Comparison of ENCODE assay signal across 3 cellular contexts in the genomic region with DNA sequence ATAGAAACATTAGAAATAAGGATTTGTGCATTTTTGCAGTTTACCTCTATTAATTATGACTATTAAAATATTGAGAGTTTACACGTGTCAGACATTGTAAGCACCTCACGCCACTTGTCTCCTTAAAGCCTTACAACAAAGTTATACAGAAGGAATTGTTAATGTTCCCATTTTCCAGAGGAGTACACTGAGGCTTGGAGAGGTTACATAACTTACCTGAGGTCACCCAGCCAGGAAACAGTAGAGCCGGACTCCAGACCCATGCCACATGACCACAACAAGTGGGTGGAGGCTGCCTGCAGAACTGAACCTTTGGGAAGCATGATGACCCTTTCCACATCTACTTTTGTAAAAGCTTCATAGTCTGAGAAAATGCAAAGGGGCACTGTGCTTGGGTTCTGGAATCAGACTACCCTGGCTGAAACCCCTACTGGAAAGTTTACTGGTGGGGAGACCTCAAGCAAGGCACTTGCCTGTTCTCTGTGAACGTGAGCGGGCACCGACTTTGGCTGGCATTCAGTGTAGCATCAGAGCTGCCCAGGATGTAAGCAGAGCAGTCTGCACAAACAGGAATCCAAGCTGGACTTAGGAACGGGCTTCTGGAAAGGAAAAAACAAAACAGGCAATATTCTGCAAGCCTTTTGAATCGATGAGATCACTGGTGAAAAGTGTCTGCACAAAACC.
TF ChIP-seq lines count a peak whose summit lies in the region.

No MANE protein-coding gene starts in this region.

TF ChIP-seq in A549, 52 proteins besides CTCF, POLR2A, EP300 and RAD21:
- TF ChIP-seq, protein P1, sequence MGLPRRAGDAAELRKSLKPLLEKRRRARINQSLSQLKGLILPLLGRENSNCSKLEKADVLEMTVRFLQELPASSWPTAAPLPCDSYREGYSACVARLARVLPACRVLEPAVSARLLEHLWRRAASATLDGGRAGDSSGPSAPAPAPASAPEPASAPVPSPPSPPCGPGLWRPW (IDR thresholded peaks at IDR 0.05): no peak
- no peak for TF ChIP-seq RFX5 (IDR thresholded peaks at IDR 0.05)
- no peak for TF ChIP-seq SREBF2 (IDR thresholded peaks at IDR 0.05)
- TF ChIP-seq EHMT2 (IDR thresholded peaks at IDR 0.05; ENCODE audit: low read depth): no peak
- no peak for TF ChIP-seq MAFK (IDR thresholded peaks at IDR 0.05; ENCODE audit: partially characterized antibody)
- TF ChIP-seq ZNF302 (CRISPR knock-in tag; IDR thresholded peaks at IDR 0.05): no peak
- TF ChIP-seq FOXS1 (CRISPR knock-in tag; IDR thresholded peaks at IDR 0.05): no peak
- TF ChIP-seq, protein P2, sequence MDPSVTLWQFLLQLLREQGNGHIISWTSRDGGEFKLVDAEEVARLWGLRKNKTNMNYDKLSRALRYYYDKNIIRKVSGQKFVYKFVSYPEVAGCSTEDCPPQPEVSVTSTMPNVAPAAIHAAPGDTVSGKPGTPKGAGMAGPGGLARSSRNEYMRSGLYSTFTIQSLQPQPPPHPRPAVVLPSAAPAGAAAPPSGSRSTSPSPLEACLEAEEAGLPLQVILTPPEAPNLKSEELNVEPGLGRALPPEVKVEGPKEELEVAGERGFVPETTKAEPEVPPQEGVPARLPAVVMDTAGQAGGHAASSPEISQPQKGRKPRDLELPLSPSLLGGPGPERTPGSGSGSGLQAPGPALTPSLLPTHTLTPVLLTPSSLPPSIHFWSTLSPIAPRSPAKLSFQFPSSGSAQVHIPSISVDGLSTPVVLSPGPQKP (IDR thresholded peaks at IDR 0.05; ENCODE audit: low read depth, low read length): no peak
- TF ChIP-seq HOXB13 (CRISPR knock-in tag; IDR thresholded peaks at IDR 0.05; ENCODE audit: low read depth): no peak
- no peak for TF ChIP-seq RCOR1 (IDR thresholded peaks at IDR 0.05; ENCODE audit: low read depth, low read length)
- no peak for TF ChIP-seq POLR2AphosphoS2 (conservative IDR thresholded peaks at IDR 0.05; ENCODE audit: low read length)
- no peak for TF ChIP-seq HEYL (CRISPR knock-in tag; IDR thresholded peaks at IDR 0.05)
- TF ChIP-seq NR3C1 (IDR thresholded peaks at IDR 0.05): no peak
- no peak for TF ChIP-seq MYC (IDR thresholded peaks at IDR 0.05; ENCODE audit: borderline replicate concordance, low read length)

TF ChIP-seq in K562, 482 proteins besides CTCF, POLR2A, EP300 and RAD21 (continues in another document):
- TF ChIP-seq RBM25 (IDR thresholded peaks at IDR 0.05; ENCODE audit: low read depth, low read length, severe bottlenecking) (peak; percentile 92), NR2C2 (CRISPR knock-in tag; IDR thresholded peaks at IDR 0.05) (no peak), NR2C2 (tag; IDR thresholded peaks at IDR 0.05) (no peak), ESRRB (CRISPR knock-in tag; IDR thresholded peaks at IDR 0.05; ENCODE audit: borderline replicate concordance) (no peak), LCOR (CRISPR knock-in tag; IDR thresholded peaks at IDR 0.05) (no peak), BCOR (IDR thresholded peaks at IDR 0.05) (peak; percentile 26; the same call in 1 of the 2 replicates), ZNF445 (CRISPR knock-in tag; IDR thresholded peaks at IDR 0.05; ENCODE audit: low read depth) (no peak), ESRRA (IDR thresholded peaks at IDR 0.05; ENCODE audit: borderline replicate concordance, low read depth) (peak; percentile 77)
- TF ChIP-seq, protein P3, sequence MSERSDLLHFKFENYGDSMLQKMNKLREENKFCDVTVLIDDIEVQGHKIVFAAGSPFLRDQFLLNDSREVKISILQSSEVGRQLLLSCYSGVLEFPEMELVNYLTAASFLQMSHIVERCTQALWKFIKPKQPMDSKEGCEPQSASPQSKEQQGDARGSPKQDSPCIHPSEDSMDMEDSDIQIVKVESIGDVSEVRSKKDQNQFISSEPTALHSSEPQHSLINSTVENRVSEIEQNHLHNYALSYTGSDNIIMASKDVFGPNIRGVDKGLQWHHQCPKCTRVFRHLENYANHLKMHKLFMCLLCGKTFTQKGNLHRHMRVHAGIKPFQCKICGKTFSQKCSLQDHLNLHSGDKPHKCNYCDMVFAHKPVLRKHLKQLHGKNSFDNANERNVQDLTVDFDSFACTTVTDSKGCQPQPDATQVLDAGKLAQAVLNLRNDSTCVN (CRISPR knock-in tag; IDR thresholded peaks at IDR 0.05): no peak
- TF ChIP-seq, protein P4, sequence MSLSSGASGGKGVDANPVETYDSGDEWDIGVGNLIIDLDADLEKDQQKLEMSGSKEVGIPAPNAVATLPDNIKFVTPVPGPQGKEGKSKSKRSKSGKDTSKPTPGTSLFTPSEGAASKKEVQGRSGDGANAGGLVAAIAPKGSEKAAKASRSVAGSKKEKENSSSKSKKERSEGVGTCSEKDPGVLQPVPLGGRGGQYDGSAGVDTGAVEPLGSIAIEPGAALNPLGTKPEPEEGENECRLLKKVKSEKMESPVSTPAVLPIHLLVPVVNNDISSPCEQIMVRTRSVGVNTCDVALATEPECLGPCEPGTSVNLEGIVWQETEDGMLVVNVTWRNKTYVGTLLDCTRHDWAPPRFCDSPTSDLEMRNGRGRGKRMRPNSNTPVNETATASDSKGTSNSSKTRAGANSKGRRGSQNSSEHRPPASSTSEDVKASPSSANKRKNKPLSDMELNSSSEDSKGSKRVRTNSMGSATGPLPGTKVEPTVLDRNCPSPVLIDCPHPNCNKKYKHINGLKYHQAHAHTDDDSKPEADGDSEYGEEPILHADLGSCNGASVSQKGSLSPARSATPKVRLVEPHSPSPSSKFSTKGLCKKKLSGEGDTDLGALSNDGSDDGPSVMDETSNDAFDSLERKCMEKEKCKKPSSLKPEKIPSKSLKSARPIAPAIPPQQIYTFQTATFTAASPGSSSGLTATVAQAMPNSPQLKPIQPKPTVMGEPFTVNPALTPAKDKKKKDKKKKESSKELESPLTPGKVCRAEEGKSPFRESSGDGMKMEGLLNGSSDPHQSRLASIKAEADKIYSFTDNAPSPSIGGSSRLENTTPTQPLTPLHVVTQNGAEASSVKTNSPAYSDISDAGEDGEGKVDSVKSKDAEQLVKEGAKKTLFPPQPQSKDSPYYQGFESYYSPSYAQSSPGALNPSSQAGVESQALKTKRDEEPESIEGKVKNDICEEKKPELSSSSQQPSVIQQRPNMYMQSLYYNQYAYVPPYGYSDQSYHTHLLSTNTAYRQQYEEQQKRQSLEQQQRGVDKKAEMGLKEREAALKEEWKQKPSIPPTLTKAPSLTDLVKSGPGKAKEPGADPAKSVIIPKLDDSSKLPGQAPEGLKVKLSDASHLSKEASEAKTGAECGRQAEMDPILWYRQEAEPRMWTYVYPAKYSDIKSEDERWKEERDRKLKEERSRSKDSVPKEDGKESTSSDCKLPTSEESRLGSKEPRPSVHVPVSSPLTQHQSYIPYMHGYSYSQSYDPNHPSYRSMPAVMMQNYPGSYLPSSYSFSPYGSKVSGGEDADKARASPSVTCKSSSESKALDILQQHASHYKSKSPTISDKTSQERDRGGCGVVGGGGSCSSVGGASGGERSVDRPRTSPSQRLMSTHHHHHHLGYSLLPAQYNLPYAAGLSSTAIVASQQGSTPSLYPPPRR (CRISPR knock-in tag; IDR thresholded peaks at IDR 0.05; ENCODE audit: borderline replicate concordance): no peak
- TF ChIP-seq, protein P5, sequence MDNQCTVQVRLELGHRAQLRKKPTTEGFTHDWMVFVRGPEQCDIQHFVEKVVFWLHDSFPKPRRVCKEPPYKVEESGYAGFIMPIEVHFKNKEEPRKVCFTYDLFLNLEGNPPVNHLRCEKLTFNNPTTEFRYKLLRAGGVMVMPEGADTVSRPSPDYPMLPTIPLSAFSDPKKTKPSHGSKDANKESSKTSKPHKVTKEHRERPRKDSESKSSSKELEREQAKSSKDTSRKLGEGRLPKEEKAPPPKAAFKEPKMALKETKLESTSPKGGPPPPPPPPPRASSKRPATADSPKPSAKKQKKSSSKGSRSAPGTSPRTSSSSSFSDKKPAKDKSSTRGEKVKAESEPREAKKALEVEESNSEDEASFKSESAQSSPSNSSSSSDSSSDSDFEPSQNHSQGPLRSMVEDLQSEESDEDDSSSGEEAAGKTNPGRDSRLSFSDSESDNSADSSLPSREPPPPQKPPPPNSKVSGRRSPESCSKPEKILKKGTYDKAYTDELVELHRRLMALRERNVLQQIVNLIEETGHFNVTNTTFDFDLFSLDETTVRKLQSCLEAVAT (IDR thresholded peaks at IDR 0.05): no peak
- TF ChIP-seq, protein P6, sequence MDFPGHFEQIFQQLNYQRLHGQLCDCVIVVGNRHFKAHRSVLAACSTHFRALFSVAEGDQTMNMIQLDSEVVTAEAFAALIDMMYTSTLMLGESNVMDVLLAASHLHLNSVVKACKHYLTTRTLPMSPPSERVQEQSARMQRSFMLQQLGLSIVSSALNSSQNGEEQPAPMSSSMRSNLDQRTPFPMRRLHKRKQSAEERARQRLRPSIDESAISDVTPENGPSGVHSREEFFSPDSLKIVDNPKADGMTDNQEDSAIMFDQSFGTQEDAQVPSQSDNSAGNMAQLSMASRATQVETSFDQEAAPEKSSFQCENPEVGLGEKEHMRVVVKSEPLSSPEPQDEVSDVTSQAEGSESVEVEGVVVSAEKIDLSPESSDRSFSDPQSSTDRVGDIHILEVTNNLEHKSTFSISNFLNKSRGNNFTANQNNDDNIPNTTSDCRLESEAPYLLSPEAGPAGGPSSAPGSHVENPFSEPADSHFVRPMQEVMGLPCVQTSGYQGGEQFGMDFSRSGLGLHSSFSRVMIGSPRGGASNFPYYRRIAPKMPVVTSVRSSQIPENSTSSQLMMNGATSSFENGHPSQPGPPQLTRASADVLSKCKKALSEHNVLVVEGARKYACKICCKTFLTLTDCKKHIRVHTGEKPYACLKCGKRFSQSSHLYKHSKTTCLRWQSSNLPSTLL (IDR thresholded peaks at IDR 0.05): no peak

TF ChIP-seq in HEK293T, 16 proteins besides CTCF, POLR2A, EP300 and RAD21:
- TF ChIP-seq NFRKB (IDR thresholded peaks at IDR 0.05) (no peak), L3MBTL2 (conservative IDR thresholded peaks at IDR 0.05) (no peak), CTBP1 (IDR thresholded peaks at IDR 0.05; ENCODE audit: borderline replicate concordance) (no peak), SP1 (IDR thresholded peaks at IDR 0.05) (no peak), ARNT (IDR thresholded peaks at IDR 0.05) (no peak), BHLHE40 (IDR thresholded peaks at IDR 0.05; ENCODE audit: borderline replicate concordance) (no peak), FOXK2 (IDR thresholded peaks at IDR 0.05) (no peak), ZNF384 (IDR thresholded peaks at IDR 0.05) (no peak)
- TF ChIP-seq, protein P7, sequence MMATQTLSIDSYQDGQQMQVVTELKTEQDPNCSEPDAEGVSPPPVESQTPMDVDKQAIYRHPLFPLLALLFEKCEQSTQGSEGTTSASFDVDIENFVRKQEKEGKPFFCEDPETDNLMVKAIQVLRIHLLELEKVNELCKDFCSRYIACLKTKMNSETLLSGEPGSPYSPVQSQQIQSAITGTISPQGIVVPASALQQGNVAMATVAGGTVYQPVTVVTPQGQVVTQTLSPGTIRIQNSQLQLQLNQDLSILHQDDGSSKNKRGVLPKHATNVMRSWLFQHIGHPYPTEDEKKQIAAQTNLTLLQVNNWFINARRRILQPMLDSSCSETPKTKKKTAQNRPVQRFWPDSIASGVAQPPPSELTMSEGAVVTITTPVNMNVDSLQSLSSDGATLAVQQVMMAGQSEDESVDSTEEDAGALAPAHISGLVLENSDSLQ (IDR thresholded peaks at IDR 0.05): no peak
TF ChIP-seq in HEK293T: peak in this region for 0.
